In genomic region chr11:33182246-33182878, GRCh38 we compare ENCODE assay signal across 19 cellular contexts.
"Had no signal": no experiment of that assay in that cellular context is flagged by ENCODE, and none has a peak within 500 bp of the region (broad histone marks: within the 10 kb centered on the region; RNA-seq: fewer than 3 reads in every experiment).

No MANE protein-coding gene starts in this region.

- H3K4me3 ChIP-seq: suprapubic skin, vagina had no signal

- H3K27ac ChIP-seq: suprapubic skin, vagina had no signal

- ATAC-seq: activated naive CD8-positive, alpha-beta T cell treated with anti-CD3 and anti-CD28 coated beads, Interleukin-2, amount 50 U/mL, for 24 hours; activated T-cell treated with anti-CD3 and anti-CD28 coated beads, Interleukin-2, amount 50 U/mL, for 4 hours had no signal

- DNase-seq: activated CD4-positive, alpha-beta T cell treated with anti-CD3 and anti-CD28 coated beads, Interleukin-2, amount 50 U/mL, for 1 hour; activated CD4-positive, CD25-positive, alpha-beta regulatory T cell treated with anti-CD3 and anti-CD28 coated beads, Interleukin-2, amount 50 U/mL, for 72 hours; activated CD8-positive, alpha-beta memory T cell treated with anti-CD3 and anti-CD28 coated beads, Interleukin-2, amount 50 U/mL, for 4 hours; activated naive CD4-positive, alpha-beta T cell treated with anti-CD3 and anti-CD28 coated beads, Interleukin-2, amount 10 ng/mL, durations not matched to agents 7 days and 5 days; activated naive CD8-positive, alpha-beta T cell treated with anti-CD3 and anti-CD28 coated beads, Interleukin-2, amount 50 U/mL, for 24 hours; activated T-cell treated with anti-CD3 and anti-CD28 coated beads, Interleukin-2, amount 50 U/mL, for 4 hours; anterior cingulate cortex; caudate nucleus; erythroblast; foreskin melanocyte; kidney; mesendoderm; nephron progenitor cell; nucleus accumbens; retina; stimulated activated CD4-positive, alpha-beta T cell treated with anti-CD3 and anti-CD28 coated beads, Interleukin-2, amount 100 ng/mL, for 48 hours; trophoblast cell had no signal

- FAIRE-seq: kidney had no signal

- H3K4me1 ChIP-seq: suprapubic skin, vagina had no signal

- H3K9me3 ChIP-seq: suprapubic skin, vagina had no signal

- H3K27me3 ChIP-seq: suprapubic skin, vagina had no signal

- H3K36me3 ChIP-seq: suprapubic skin, vagina had no signal
